ENCODE assay signal across 17 cellular contexts in the genomic region with DNA sequence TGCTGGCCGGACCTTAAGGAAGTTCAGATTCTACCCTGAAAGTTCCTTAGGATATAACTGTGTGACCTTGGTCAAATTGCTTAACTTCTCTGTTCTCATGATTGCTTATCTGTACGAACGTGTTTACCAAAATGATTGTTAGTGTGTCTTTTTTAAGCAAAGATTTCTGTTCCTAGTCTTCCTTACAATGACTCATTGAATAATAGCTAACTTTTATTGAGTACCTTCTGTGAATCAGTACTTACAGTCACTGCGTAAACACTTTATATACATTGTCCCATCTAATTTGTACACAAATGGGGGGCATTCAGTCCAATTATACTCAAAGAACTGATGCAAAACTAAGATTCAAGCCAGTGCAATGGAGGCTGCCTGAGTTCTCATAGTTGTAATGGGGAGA.
"Had no signal": no experiment of that assay in that cellular context is flagged by ENCODE, and none has a peak within 500 bp of the region (broad histone marks: within the 10 kb centered on the region; RNA-seq: fewer than 3 reads in every experiment).

No MANE protein-coding gene starts in this region.

- ATAC-seq: activated T-helper 17 cell treated with anti-CD3 and anti-CD28 coated beads, Interleukin-2, amount 50 U/mL, for 72 hours had no signal

- H3K4me3 ChIP-seq: breast epithelium, left lung, pancreas, thyroid gland, vagina had no signal

- H3K4me1 ChIP-seq: breast epithelium, thyroid gland had no signal

- H3K36me3 ChIP-seq: breast epithelium, left lung, pancreas, thyroid gland, vagina had no signal

- H3K27me3 ChIP-seq: breast epithelium, pancreas, thyroid gland, vagina had no signal

- H3K27ac ChIP-seq: breast epithelium, left lung, thyroid gland, vagina had no signal

- H3K9me3 ChIP-seq: breast epithelium, left lung, pancreas, thyroid gland, vagina had no signal

- DNase-seq: activated CD4-positive, alpha-beta T cell treated with anti-CD3 and anti-CD28 coated beads, Interleukin-2, amount 50 U/mL, for 48 hours; activated CD4-positive, CD25-positive, alpha-beta regulatory T cell treated with anti-CD3 and anti-CD28 coated beads, Interleukin-2, amount 50 U/mL, for 72 hours; activated naive CD4-positive, alpha-beta T cell treated with Interleukin-2 at 50 U/mL for 16 hours; aorta; effector memory CD8-positive, alpha-beta T cell; islet precursor cell; left lung; mammary epithelial cell; pancreas; stimulated activated CD4-positive, alpha-beta T cell treated with anti-CD3 and anti-CD28 coated beads, Interleukin-15, amount 100 ng/mL, for 24 hours; stimulated activated CD4-positive, alpha-beta T cell treated with anti-CD3 and anti-CD28 coated beads, Interleukin-4, amount 100 ng/mL, for 1 hour; stimulated activated naive B cell treated with anti-CD40 and anti-IgM and Interleukin-4, amounts not matched to agents 10 μg/mL and 1 μg/mL and 100 μg/mL, for 72 hours; T-helper 9 cell; thyroid gland had no signal
